11 cellular contexts compared by ENCODE assay signal in genomic region chr12:11861155-11861863, GRCh38.
A peak's percentile ranks its signal among the peaks of the same experiment; 100 is the strongest.
DNase-seq lines count a peak whose midpoint lies in the region; ATAC-seq and TF ChIP-seq lines count a peak whose summit lies in the region.
"Had no signal": no experiment of that assay in that cellular context is flagged by ENCODE, and none has a peak within 500 bp of the region (broad histone marks: within the 10 kb centered on the region; RNA-seq: fewer than 3 reads in every experiment).

No MANE protein-coding gene starts in this region.

- peaks cover 50% of the 10 kb centered on the region for H3K4me1 Mint-ChIP-seq in GM23338
- peaks cover 82% of the 10 kb centered on the region for H3K4me1 Mint-ChIP-seq in activated T-helper 1 cell treated with anti-CD3 and anti-CD28 coated beads, Interleukin-12 subunit alpha, Interleukin-12 subunit beta, Interleukin-2, Interleukin-4 antibody, amounts not matched to agents 30 ng/mL and 10 ng/mL and 1 ng/mL, durations not matched to agents 14 hours and 24 hours and 36 hours (ENCODE audit: low read depth)
- peaks cover 18 to 31% of the 10 kb centered on the region in 2 donors for H3K4me1 Mint-ChIP-seq in stimulated activated naive B cell treated with anti-CD40 and anti-IgM and Interleukin-4, amounts not matched to agents 10 μg/mL and 1 μg/mL and 100 μg/mL, for 72 hours

- H3K9me2 ChIP-seq in GM23338 (ENCODE audit: insufficient read depth) = no peaks in the 10 kb centered on the region
- H3K9me2 ChIP-seq in PC-3 (replicated peaks; ENCODE audit: low read length) = no peaks in the 10 kb centered on the region

- no peaks in the 10 kb centered on the region for H3K79me2 ChIP-seq in GM23338 (replicated peaks; ENCODE audit: insufficient read depth)
- no peaks in the 10 kb centered on the region for H3K79me2 ChIP-seq in PC-3 (ENCODE audit: low read length)

- H3K36me3 ChIP-seq in GM23338 (ENCODE audit: insufficient read depth) (no peaks in the 10 kb centered on the region), PC-3 (ENCODE audit: low read depth, low read length) (peaks cover 3% of the 10 kb centered on the region; the same call in 1 of the 2 replicates)

- no peaks in the 10 kb centered on the region for H3K27me3 Mint-ChIP-seq in GM23338 (ENCODE audit: insufficient read depth, low read depth, poor library complexity)
- H3K27me3 Mint-ChIP-seq in activated T-helper 1 cell treated with anti-CD3 and anti-CD28 coated beads, Interleukin-12 subunit alpha, Interleukin-12 subunit beta, Interleukin-2, Interleukin-4 antibody, amounts not matched to agents 30 ng/mL and 10 ng/mL and 1 ng/mL, durations not matched to agents 14 hours and 24 hours and 36 hours (ENCODE audit: insufficient read depth) = no peaks in the 10 kb centered on the region
- H3K27me3 Mint-ChIP-seq in stimulated activated naive B cell treated with anti-CD40 and anti-IgM and Interleukin-4, amounts not matched to agents 10 μg/mL and 1 μg/mL and 100 μg/mL, for 72 hours = no peaks in the 10 kb centered on the region

- H3K4me3 ChIP-seq in GM23338 (no peak overlapping the region), PC-3 (ENCODE audit: low read length) (no peak overlapping the region)

- CTCF ChIA-PET in PC-3 (lab: Charles Lee) = no interaction called here

- H3K4me2 ChIP-seq in GM23338 (no peak overlapping the region), PC-3 (ENCODE audit: low read length) (no peak overlapping the region)

- no peak overlapping the region for H3K9ac ChIP-seq in PC-3 (ENCODE audit: low read length)

- TF ChIP-seq CTCF in GM23338 (conservative IDR thresholded peaks at IDR 0.05; ENCODE audit: low read depth in 2 of 2) (no peak), PC-3 (conservative IDR thresholded peaks at IDR 0.05; ENCODE audit: low read depth, low read length) (no peak)

- peaks cover 32% of the 10 kb centered on the region for H3K36me3 Mint-ChIP-seq in GM23338 (ENCODE audit: low read depth)
- H3K36me3 Mint-ChIP-seq in activated T-helper 1 cell treated with anti-CD3 and anti-CD28 coated beads, Interleukin-12 subunit alpha, Interleukin-12 subunit beta, Interleukin-2, Interleukin-4 antibody, amounts not matched to agents 30 ng/mL and 10 ng/mL and 1 ng/mL, durations not matched to agents 14 hours and 24 hours and 36 hours (ENCODE audit: low read depth) = peaks cover 82% of the 10 kb centered on the region
- H3K36me3 Mint-ChIP-seq in stimulated activated naive B cell treated with anti-CD40 and anti-IgM and Interleukin-4, amounts not matched to agents 10 μg/mL and 1 μg/mL and 100 μg/mL, for 72 hours = peaks cover 68 to 82% of the 10 kb centered on the region in 2 donors

- H3K27ac ChIP-seq in GM23338 (ENCODE audit: low read depth) (no peak overlapping the region), PC-3 (ENCODE audit: low read length) (no peak overlapping the region)

- POLR2A ChIA-PET in PC-3 (lab: Charles Lee; ENCODE audit: unreplicated experiment) = no interaction called here

- no TSS peak for BruUV-seq in PC-3 (replicated peaks; lab: Mats Ljungman, UMichigan)

- ATAC-seq in GM23338 (no peak; the same call in 2 of the 3 replicates), left lobe of liver (peak; percentile 69), PC-3 (no peak), GM19035 (IDR thresholded peaks at IDR 0.05; ENCODE audit: unreplicated experiment) (no peak)
- no peak for ATAC-seq in stimulated activated naive B cell treated with anti-CD40 and anti-IgM and Interleukin-4, amounts not matched to agents 10 μg/mL and 1 μg/mL and 100 μg/mL, for 72 hours (replicated peaks)
- ATAC-seq: activated CD4-positive, CD25-positive, alpha-beta regulatory T cell treated with anti-CD3 and anti-CD28 coated beads, Interleukin-2, amount 50 U/mL, for 24 hours had no signal

- DNase-seq in GM23338 (ENCODE audit: low spot score) = no peak
- DNase-seq in activated T-helper 1 cell treated with anti-CD3 and anti-CD28 coated beads, Interleukin-12 subunit alpha, Interleukin-12 subunit beta, Interleukin-2, Interleukin-4 antibody, amounts not matched to agents 30 ng/mL and 10 ng/mL and 1 ng/mL, durations not matched to agents 14 hours and 24 hours and 36 hours (ENCODE audit: low spot score) = no peak
- DNase-seq in left lobe of liver (ENCODE audit: low spot score) = no peak
- DNase-seq in stimulated activated naive B cell treated with anti-CD40 and anti-IgM and Interleukin-4, amounts not matched to agents 10 μg/mL and 1 μg/mL and 100 μg/mL, for 72 hours = no peak
- DNase-seq in GM03348 (ENCODE audit: low spot score) = no peak
- DNase-seq in PC-3 = no peak
- DNase-seq: activated naive CD4-positive, alpha-beta T cell treated with anti-CD3 and anti-CD28 coated beads for 36 hours; dermis blood vessel endothelial cell; NCI-H446 treated with DMSO at 0.1 percent for 48 hours had no signal

- no peaks in the 10 kb centered on the region for H3K27me3 ChIP-seq in GM23338 (ENCODE audit: insufficient read depth)
- no peaks in the 10 kb centered on the region for H3K27me3 ChIP-seq in PC-3 (ENCODE audit: low read length)

- H3K27ac Mint-ChIP-seq in GM23338 = peak overlapping the region; percentile 72
- peak overlapping the region; percentile 81 for H3K27ac Mint-ChIP-seq in activated T-helper 1 cell treated with anti-CD3 and anti-CD28 coated beads, Interleukin-12 subunit alpha, Interleukin-12 subunit beta, Interleukin-2, Interleukin-4 antibody, amounts not matched to agents 30 ng/mL and 10 ng/mL and 1 ng/mL, durations not matched to agents 14 hours and 24 hours and 36 hours
- H3K27ac Mint-ChIP-seq in stimulated activated naive B cell treated with anti-CD40 and anti-IgM and Interleukin-4, amounts not matched to agents 10 μg/mL and 1 μg/mL and 100 μg/mL, for 72 hours = peak overlapping the region; percentile 76
- H3K27ac Mint-ChIP-seq: activated naive CD4-positive, alpha-beta T cell treated with anti-CD3 and anti-CD28 coated beads for 36 hours had no signal

- H3K9me3 ChIP-seq in PC-3 (ENCODE audit: low read length) = no peaks in the 10 kb centered on the region

- no peaks in the 10 kb centered on the region for H3F3A ChIP-seq in GM23338 (replicated peaks; ENCODE audit: low read depth)
- H3F3A ChIP-seq in PC-3 (ENCODE audit: low read length, unreplicated experiment) = no peaks in the 10 kb centered on the region

- H3K4me3 Mint-ChIP-seq in GM23338 = no peak overlapping the region
- H3K4me3 Mint-ChIP-seq in activated T-helper 1 cell treated with anti-CD3 and anti-CD28 coated beads, Interleukin-12 subunit alpha, Interleukin-12 subunit beta, Interleukin-2, Interleukin-4 antibody, amounts not matched to agents 30 ng/mL and 10 ng/mL and 1 ng/mL, durations not matched to agents 14 hours and 24 hours and 36 hours = no peak overlapping the region
- H3K4me3 Mint-ChIP-seq in stimulated activated naive B cell treated with anti-CD40 and anti-IgM and Interleukin-4, amounts not matched to agents 10 μg/mL and 1 μg/mL and 100 μg/mL, for 72 hours = no peak overlapping the region
- H3K4me3 Mint-ChIP-seq: activated naive CD4-positive, alpha-beta T cell treated with anti-CD3 and anti-CD28 coated beads for 36 hours had no signal

- intact Hi-C loops in activated T-helper 1 cell treated with anti-CD3 and anti-CD28 coated beads, Interleukin-12 subunit alpha, Interleukin-12 subunit beta, Interleukin-2, Interleukin-4 antibody, amounts not matched to agents 30 ng/mL and 10 ng/mL and 1 ng/mL, durations not matched to agents 14 hours and 24 hours and 36 hours (cut with micrococcal nuclease) = loop anchor here (2.0 kb wide), 1 partner anchor 41 kb away; no protein-coding TSS in a partner anchor
- intact Hi-C loops in PC-3 (cut with micrococcal nuclease) = no loop called here

- peaks cover 8% of the 10 kb centered on the region for H3K9me3 Mint-ChIP-seq in GM23338
- H3K9me3 Mint-ChIP-seq in activated T-helper 1 cell treated with anti-CD3 and anti-CD28 coated beads, Interleukin-12 subunit alpha, Interleukin-12 subunit beta, Interleukin-2, Interleukin-4 antibody, amounts not matched to agents 30 ng/mL and 10 ng/mL and 1 ng/mL, durations not matched to agents 14 hours and 24 hours and 36 hours = peaks cover 16% of the 10 kb centered on the region
- H3K9me3 Mint-ChIP-seq in stimulated activated naive B cell treated with anti-CD40 and anti-IgM and Interleukin-4, amounts not matched to agents 10 μg/mL and 1 μg/mL and 100 μg/mL, for 72 hours = peaks cover 5 to 8% of the 10 kb centered on the region in 2 donors

- H3K4me1 ChIP-seq in GM23338 (ENCODE audit: insufficient read depth) (peaks cover 30% of the 10 kb centered on the region), PC-3 (ENCODE audit: insufficient read depth, low read length) (no peaks in the 10 kb centered on the region)

- H4K20me1 ChIP-seq in GM23338 (replicated peaks; ENCODE audit: insufficient read depth) = no peaks in the 10 kb centered on the region
- H4K20me1 ChIP-seq in PC-3 (ENCODE audit: low read length) = no peaks in the 10 kb centered on the region

- no peak overlapping the region for H2AFZ ChIP-seq in GM23338
- H2AFZ ChIP-seq in PC-3 (ENCODE audit: low read length) = no peak overlapping the region

TF ChIP-seq in GM23338, 12 proteins besides CTCF, POLR2A, EP300 and RAD21 (continues in another document):
- TF ChIP-seq ZNF114 (CRISPR knock-in tag; IDR thresholded peaks at IDR 0.05) (no peak), ETS1 (IDR thresholded peaks at IDR 0.05) (no peak), EZH2phosphoT487 (IDR thresholded peaks at IDR 0.05; ENCODE audit: unreplicated experiment) (no peak), EZH2 (IDR thresholded peaks at IDR 0.05; ENCODE audit: low read depth, unreplicated experiment) (no peak)
